ENCODE assay signal across 8 cellular contexts in the genomic region with DNA sequence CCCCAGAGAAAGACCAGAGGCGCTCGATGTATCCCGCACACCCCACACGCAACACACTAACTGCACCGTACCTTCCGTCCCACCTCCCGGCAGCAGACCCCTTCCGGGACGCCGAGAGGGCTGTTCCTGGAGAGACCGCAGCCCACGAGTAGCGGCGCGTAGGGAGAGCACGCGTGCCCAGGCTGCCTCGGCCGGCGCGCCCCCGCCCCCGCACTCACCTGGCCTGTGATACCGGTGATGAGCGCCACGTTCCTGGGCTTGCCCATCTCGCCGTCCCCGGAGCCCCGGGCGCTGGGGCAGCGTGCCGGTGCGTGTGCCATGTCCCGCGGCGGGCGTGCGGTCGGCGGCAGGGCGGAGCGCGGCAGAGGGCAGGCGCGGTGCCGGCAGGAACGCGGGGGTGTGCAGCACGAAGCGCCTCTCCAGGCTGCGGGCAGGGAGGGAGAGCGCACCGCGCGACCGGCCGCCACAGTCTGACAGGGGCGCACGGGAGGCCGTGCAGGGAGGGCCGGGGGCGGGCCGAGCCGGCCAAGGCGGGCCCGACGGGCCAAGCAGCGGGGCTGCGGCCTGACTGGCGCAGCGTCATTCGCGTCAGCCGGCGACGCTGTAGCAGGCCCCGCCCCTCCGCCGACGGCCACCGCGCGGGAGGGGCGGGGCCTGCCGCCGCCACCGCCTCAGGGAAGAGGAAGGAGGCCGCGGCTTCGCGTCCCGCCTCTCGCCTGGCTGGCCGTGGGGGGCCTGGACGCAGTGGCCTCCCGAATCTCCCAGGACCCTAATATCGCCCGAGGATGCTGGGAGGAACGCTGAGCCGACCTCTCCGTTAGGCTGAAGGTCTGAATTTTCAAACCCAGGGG. TPM values are rescaled to one million over a fixed set of nuclear protein-coding genes. Genes with fewer than 3 reads are reported as not detected.
DNase-seq lines count a peak whose midpoint lies in the region; ATAC-seq and TF ChIP-seq lines count a peak whose summit lies in the region.

Gene GMDS (minus strand): TSS at position 503 of the 851 bp plus-strand sequence.

- peak within 1 kb of the TSS in 1 of 2 experiments; percentile 98 for H3K23ac ChIP-seq in mesenchymal stem cell (ENCODE audit: low read length in 2 of 2)

- peak within 1 kb of the TSS; percentile 46 for H4K91ac ChIP-seq in mesenchymal stem cell (ENCODE audit: low read length)

- DNase-seq in CD8-positive, alpha-beta T cell: peak; percentile 70 to 87 (median 78)
- DNase-seq in NOMO-1 (lab: John Stamatoyannopoulos, UW; ENCODE audit: unreplicated experiment in 2 of 2) (peak; percentile 86 to 92), mesenchymal stem cell (peak; percentile 83)
- peak; percentile 57 to 64 for DNase-seq in activated CD8-positive, alpha-beta memory T cell treated with anti-CD3 and anti-CD28 coated beads for 4 hours (ENCODE audit: low read depth in 2 of 2)
- DNase-seq in effector memory CD4-positive, alpha-beta T cell: peak; percentile 69 to 77 (median 76)
- peak; percentile 54 for DNase-seq in stimulated activated CD8-positive, alpha-beta memory T cell treated with anti-CD3 and anti-CD28 coated beads, Interleukin-12 subunit alpha, Interleukin-12 subunit beta, amount 100 ng/mL, for 24 hours (ENCODE audit: extremely low read depth)

- no peaks in the 10 kb centered on the region for H3K27me3 ChIP-seq in CD8-positive, alpha-beta T cell (ENCODE audit: insufficient read depth, low read length)
- H3K27me3 ChIP-seq in effector memory CD4-positive, alpha-beta T cell (replicated peaks; ENCODE audit: control insufficient read depth, insufficient read depth, low read length, poor library complexity, severe bottlenecking): no peaks in the 10 kb centered on the region
- no peaks in the 10 kb centered on the region for H3K27me3 ChIP-seq in mesenchymal stem cell (ENCODE audit: control insufficient read depth in 1 of 2, insufficient read depth in 1 of 2, low read length in 2 of 2)

- no peak for TF ChIP-seq CTCF in CD8-positive, alpha-beta T cell (IDR thresholded peaks at IDR 0.05)

- peak within 1 kb of the TSS; percentile 94 for H3K27ac Mint-ChIP-seq in CD8-positive, alpha-beta T cell

- H3K4me3 ChIP-seq in CD8-positive, alpha-beta T cell (ENCODE audit: low read depth, low read length): peak within 1 kb of the TSS; percentile 90
- H3K4me3 ChIP-seq in effector memory CD4-positive, alpha-beta T cell (ENCODE audit: insufficient read depth, low read depth, low read length, poor library complexity, severe bottlenecking): peak within 1 kb of the TSS; percentile 68
- H3K4me3 ChIP-seq in mesenchymal stem cell (ENCODE audit: insufficient read depth in 1 of 2, low read depth in 1 of 2, low read length in 2 of 2): peak within 1 kb of the TSS; percentile 95 to 100

- H3K14ac ChIP-seq in mesenchymal stem cell (ENCODE audit: low read length in 2 of 2): peak within 1 kb of the TSS in 1 of 2 experiments; percentile 94

- POLR2A ChIA-PET in CD8-positive, alpha-beta T cell (lab: Charles Lee): interaction anchor here (0.5 to 1.2 kb wide), 3 partner anchors 17 to 33 kb away, joined by 3 to 4 read pairs (median 4); no protein-coding TSS in a partner anchor

- H2BK120ac ChIP-seq in mesenchymal stem cell (ENCODE audit: low read depth, low read length): no peak within 1 kb of the TSS

- H2BK5ac ChIP-seq in mesenchymal stem cell (ENCODE audit: low read depth, low read length, poor library complexity, severe bottlenecking): peak within 1 kb of the TSS; percentile 69

- peak within 1 kb of the TSS; percentile 84 to 93 for H3K18ac ChIP-seq in mesenchymal stem cell (ENCODE audit: low read depth in 1 of 2, low read length in 2 of 2)

- H3K79me1 ChIP-seq in mesenchymal stem cell (replicated peaks; ENCODE audit: low read length, poor library complexity, severe bottlenecking): peaks cover 43% of the 10 kb centered on the region

- CTCF ChIA-PET in CD8-positive, alpha-beta T cell (lab: Charles Lee): interaction anchor here (0.9 kb wide), 1 partner anchor 520 kb away, joined by 3 read pairs; the partner anchor contains the start of gene WRNIP1

- peak within 1 kb of the TSS; percentile 74 for H2AK5ac ChIP-seq in mesenchymal stem cell (ENCODE audit: low read length, severe bottlenecking)

- no peaks in the 10 kb centered on the region for H3K9me3 Mint-ChIP-seq in CD8-positive, alpha-beta T cell

- H2BK12ac ChIP-seq in mesenchymal stem cell (ENCODE audit: low read length in 2 of 2): peak within 1 kb of the TSS in 1 of 2 experiments; percentile 29

- peaks cover 61% of the 10 kb centered on the region for H3K4me1 Mint-ChIP-seq in CD8-positive, alpha-beta T cell (ENCODE audit: low read depth)

- ATAC-seq in CD8-positive, alpha-beta T cell: peak; percentile 93
- ATAC-seq in GM19438 (IDR thresholded peaks at IDR 0.05; ENCODE audit: low read depth, unreplicated experiment) (peak; percentile 91), HG03565 (IDR thresholded peaks at IDR 0.05; ENCODE audit: unreplicated experiment) (peak; percentile 84)

- H4K8ac ChIP-seq in mesenchymal stem cell (ENCODE audit: low read length): peak within 1 kb of the TSS; percentile 92

- H3K9ac ChIP-seq in mesenchymal stem cell (ENCODE audit: low read length): peak within 1 kb of the TSS; percentile 97

- under 1% methylated on average over 95 of the region's 102 CpGs for WGBS in mesenchymal stem cell

- no peak within 1 kb of the TSS for H2BK15ac ChIP-seq in mesenchymal stem cell (ENCODE audit: low read depth, poor library complexity, severe bottlenecking)

- no peaks in the 10 kb centered on the region for H3K36me3 ChIP-seq in CD8-positive, alpha-beta T cell (ENCODE audit: insufficient read depth, low read length)
- no peaks in the 10 kb centered on the region for H3K36me3 ChIP-seq in effector memory CD4-positive, alpha-beta T cell (ENCODE audit: control insufficient read depth, insufficient read depth, low read length)
- H3K36me3 ChIP-seq in mesenchymal stem cell (ENCODE audit: control insufficient read depth in 1 of 2, insufficient read depth in 2 of 2, low read depth in 1 of 2, low read length in 2 of 2): peaks cover 8 to 18% of the 10 kb centered on the region in 2 experiments

- no peaks in the 10 kb centered on the region for H3K9me3 ChIP-seq in CD8-positive, alpha-beta T cell (ENCODE audit: low read length)
- H3K9me3 ChIP-seq in effector memory CD4-positive, alpha-beta T cell (ENCODE audit: control insufficient read depth, low read length): no peaks in the 10 kb centered on the region
- H3K9me3 ChIP-seq in mesenchymal stem cell (ENCODE audit: control insufficient read depth, low read length): no peaks in the 10 kb centered on the region

- H3K27me3 Mint-ChIP-seq in CD8-positive, alpha-beta T cell (ENCODE audit: low read depth): no peaks in the 10 kb centered on the region

- H3K4me3 Mint-ChIP-seq in CD8-positive, alpha-beta T cell: peak within 1 kb of the TSS; percentile 91

- H3K4ac ChIP-seq in mesenchymal stem cell (ENCODE audit: low read depth in 1 of 2, low read length in 2 of 2): peak within 1 kb of the TSS; percentile 62 to 65

- H3K4me2 ChIP-seq in mesenchymal stem cell (ENCODE audit: low read length, poor library complexity, severe bottlenecking): peak within 1 kb of the TSS; percentile 84

- H3K4me1 ChIP-seq in CD8-positive, alpha-beta T cell (ENCODE audit: insufficient read depth, low read length): peaks cover 24% of the 10 kb centered on the region
- peaks cover 18% of the 10 kb centered on the region for H3K4me1 ChIP-seq in effector memory CD4-positive, alpha-beta T cell (ENCODE audit: control insufficient read depth, insufficient read depth, low read length, poor library complexity, severe bottlenecking)
- H3K4me1 ChIP-seq in mesenchymal stem cell (ENCODE audit: control insufficient read depth, insufficient read depth, low read depth, low read length): peaks cover 8% of the 10 kb centered on the region

- H3K36me3 Mint-ChIP-seq in CD8-positive, alpha-beta T cell: peaks cover 22% of the 10 kb centered on the region

- intact Hi-C loops in CD8-positive, alpha-beta T cell (cut with DNase I, micrococcal nuclease): loop anchor here (2.0 to 10.0 kb wide), 7 partner anchors 23 to 1892 kb away; partner anchors contain the start of genes ECI2 (in 1 of the 2) and PSMG4 (in 1 of the 2)

- H2AFZ ChIP-seq in mesenchymal stem cell (ENCODE audit: low read depth, low read length): peak within 1 kb of the TSS; percentile 100

- H3K27ac ChIP-seq in CD8-positive, alpha-beta T cell (ENCODE audit: low read depth, low read length): peak within 1 kb of the TSS; percentile 86
- peak within 1 kb of the TSS; percentile 85 for H3K27ac ChIP-seq in effector memory CD4-positive, alpha-beta T cell (ENCODE audit: insufficient read depth, low read length, poor library complexity, severe bottlenecking)
- H3K27ac ChIP-seq in mesenchymal stem cell (ENCODE audit: low read length, poor library complexity, severe bottlenecking): peak within 1 kb of the TSS; percentile 59

RNA-seq across cellular contexts. Expression of gene GMDS, which starts in this region (rescaled TPM):
- total RNA-seq in CD8-positive, alpha-beta T cell: 10 to 100 TPM; 14.1 to 18.5 TPM
- polyA plus RNA-seq in mesenchymal stem cell (2013, experiment 1 of 2): 6.9 TPM
- 7.6 TPM for polyA plus RNA-seq in mesenchymal stem cell (2013, experiment 2 of 2)

Comparison
In these comparisons a context has a peak if more than half of its experiments do, and no peak if none do; other contexts are left out.
1. Peak in every context shown above with its lines: DNase-seq, ATAC-seq, H3K4me3 ChIP-seq and H3K27ac ChIP-seq.